Comparison of ENCODE assay signal across 24 cellular contexts in the genomic region with DNA sequence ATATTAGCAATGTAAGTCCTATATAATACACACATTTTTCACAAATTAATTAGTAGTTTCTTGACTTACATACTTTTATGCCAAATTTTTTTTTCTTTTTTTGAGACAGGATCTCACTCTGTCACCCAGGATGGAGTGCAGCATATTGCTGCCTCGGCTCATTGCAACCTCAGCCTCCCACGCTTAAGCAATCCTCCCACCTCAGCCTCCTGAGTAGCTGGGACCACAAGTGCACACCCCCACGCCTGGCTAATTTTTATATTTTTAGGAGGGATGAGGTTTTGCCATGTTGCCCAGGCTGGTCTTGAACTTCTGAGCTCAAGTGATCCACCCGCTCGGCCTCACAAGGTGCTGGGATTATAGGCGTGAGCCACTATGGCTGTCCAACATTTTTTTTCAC.
"Had no signal": no experiment of that assay in that cellular context is flagged by ENCODE, and none has a peak within 500 bp of the region (broad histone marks: within the 10 kb centered on the region; RNA-seq: fewer than 3 reads in every experiment).

No MANE protein-coding gene starts in this region.

- H3K9me3 ChIP-seq: esophagus muscularis mucosa, gastroesophageal sphincter, heart left ventricle, neutrophil, pancreas, right lobe of liver, thoracic aorta, tibial nerve, upper lobe of right lung, uterus had no signal

- H3K9me3 Mint-ChIP-seq: memory B cell; natural killer cell; stimulated activated naive CD8-positive, alpha-beta T cell treated with anti-CD3 and anti-CD28 coated beads, Interleukin-15, Interleukin-2, amounts not matched to agents 100 ng/mL and 50 ng/mL, for 24 hours had no signal

- H3K4me3 ChIP-seq: esophagus muscularis mucosa, gastroesophageal sphincter, heart left ventricle, hepatocyte, lung, pancreas, right lobe of liver, thoracic aorta, tibial nerve, upper lobe of right lung, uterus had no signal

- H3K27me3 Mint-ChIP-seq: memory B cell; stimulated activated naive B cell treated with anti-CD40 and anti-IgM and Interleukin-4, amounts not matched to agents 10 μg/mL and 1 μg/mL and 100 μg/mL, for 72 hours; stimulated activated naive CD8-positive, alpha-beta T cell treated with anti-CD3 and anti-CD28 coated beads, Interleukin-15, Interleukin-2, amounts not matched to agents 100 ng/mL and 50 ng/mL, for 24 hours had no signal

- H2AFZ ChIP-seq: hepatocyte had no signal

- ATAC-seq: foreskin keratinocyte; gastroesophageal sphincter; heart left ventricle; left lobe of liver; natural killer cell; pancreas; right lobe of liver; stimulated activated naive B cell treated with anti-CD40 and anti-IgM and Interleukin-4, amounts not matched to agents 10 μg/mL and 1 μg/mL and 100 μg/mL, for 72 hours; upper lobe of right lung had no signal

- H3K4me2 ChIP-seq: hepatocyte had no signal

- H3K27ac ChIP-seq: esophagus muscularis mucosa, foreskin keratinocyte, gastroesophageal sphincter, heart left ventricle, hepatocyte, neutrophil, pancreas, right lobe of liver, thoracic aorta, tibial nerve, upper lobe of right lung, uterus had no signal

- DNase-seq: dermis blood vessel endothelial cell; effector memory CD4-positive, alpha-beta T cell; foreskin keratinocyte; heart left ventricle; kidney; natural killer cell; pancreas; right lobe of liver; small intestine; stimulated activated CD4-positive, alpha-beta T cell treated with anti-CD3 and anti-CD28 coated beads, Interleukin-15, amount 100 ng/mL, for 24 hours; stimulated activated CD4-positive, alpha-beta T cell treated with anti-CD3 and anti-CD28 coated beads, Interleukin-2, amount 100 ng/mL, for 48 hours; stimulated activated naive B cell treated with anti-CD40 and anti-IgM and Interleukin-4, amounts not matched to agents 10 μg/mL and 1 μg/mL and 100 μg/mL, for 72 hours; upper lobe of right lung; uterus had no signal

- H3K27ac Mint-ChIP-seq: memory B cell; natural killer cell; stimulated activated naive B cell treated with anti-CD40 and anti-IgM and Interleukin-4, amounts not matched to agents 10 μg/mL and 1 μg/mL and 100 μg/mL, for 72 hours; stimulated activated naive CD8-positive, alpha-beta T cell treated with anti-CD3 and anti-CD28 coated beads, Interleukin-15, Interleukin-2, amounts not matched to agents 100 ng/mL and 50 ng/mL, for 24 hours had no signal

- H3K4me3 Mint-ChIP-seq: memory B cell; natural killer cell; stimulated activated naive B cell treated with anti-CD40 and anti-IgM and Interleukin-4, amounts not matched to agents 10 μg/mL and 1 μg/mL and 100 μg/mL, for 72 hours; stimulated activated naive CD8-positive, alpha-beta T cell treated with anti-CD3 and anti-CD28 coated beads, Interleukin-15, Interleukin-2, amounts not matched to agents 100 ng/mL and 50 ng/mL, for 24 hours had no signal

- H3K4me1 ChIP-seq: foreskin keratinocyte, pancreas, upper lobe of right lung, uterus had no signal

- H3K27me3 ChIP-seq: esophagus muscularis mucosa, foreskin keratinocyte, gastroesophageal sphincter, heart left ventricle, hepatocyte, neutrophil, pancreas, right lobe of liver, tibial nerve, upper lobe of right lung, uterus had no signal

- H3K36me3 Mint-ChIP-seq: natural killer cell had no signal
